Comparison of ENCODE assay signal across 8 cellular contexts in genomic region chrX:47523297-47523696, GRCh38. TPM values are rescaled to one million over a fixed set of nuclear protein-coding genes. Genes with fewer than 3 reads are reported as not detected.
DNase-seq lines count a peak whose midpoint lies in the region; ATAC-seq and TF ChIP-seq lines count a peak whose summit lies in the region.

No MANE protein-coding gene starts in this region.

- DNase-seq in ACHN (peak; percentile 61), NCI-H524 treated with DMSO at 0.1 percent for 48 hours (lab: John Stamatoyannopoulos, UW) (peak; percentile 21), dermis blood vessel endothelial cell (peak; percentile 80), lower leg skin (ENCODE audit: low spot score in 2 of 2) (peak; percentile 50 to 95)
- peak; percentile 66 to 70 for DNase-seq in activated CD4-positive, alpha-beta T cell treated with anti-CD3 and anti-CD28 coated beads, Interleukin-2, amount 50 U/mL, for 4 hours
- DNase-seq in stimulated activated CD4-positive, alpha-beta T cell treated with anti-CD3 and anti-CD28 coated beads, Interleukin-4, amount 100 ng/mL, for 4 hours: peak; percentile 67 to 78

- 1 to 18% methylated on average over 31 to 32 of the region's 33 CpGs for WGBS in lower leg skin, 2 donors

- intact Hi-C loops in lower leg skin (cut with DNase I; ENCODE audit: low total_unique reads): loop anchor here (10.0 kb wide), 1 partner anchor 328 kb away; the partner anchor contains the start of gene UBA1

- peak in 1 of 3 donors; percentile 18 for TF ChIP-seq CTCF in lower leg skin (IDR thresholded peaks at IDR 0.05)

- TF ChIP-seq POLR2A in lower leg skin (IDR thresholded peaks at IDR 0.05): no peak

- peak overlapping the region; percentile 25 for H3K4me3 ChIP-seq in lower leg skin (ENCODE audit: low read depth, poor library complexity, severe bottlenecking)

- in situ Hi-C loops in ACHN (cut with HindIII; ENCODE audit: low pct_ligation_motif_present, low pct_unique_long_range_greater_than_20kb, low sequenced_read_pairs): no loop called here

- ATAC-seq in GM18861 (IDR thresholded peaks at IDR 0.05; ENCODE audit: unreplicated experiment): peak; percentile 67
- peak; percentile 89 for ATAC-seq in HG03280 (IDR thresholded peaks at IDR 0.05; ENCODE audit: unreplicated experiment)

RNA-seq across cellular contexts. Expression of gene ARAF, which starts 37.7 kb away (rescaled TPM):
- total RNA-seq in dermis blood vessel endothelial cell (10.4 and 17.7 TPM in 2 replicates), lower leg skin (10 to 100 TPM; 26.8 to 46.4 (median 34.5) TPM)

RNA-seq across cellular contexts. Expression of gene ZNF41, which starts 40.3 kb away (rescaled TPM):
- total RNA-seq in dermis blood vessel endothelial cell (9.2 and 11.8 TPM in 2 replicates), lower leg skin (10 to 100 TPM in 2 of 4 donors, 1 to 10 TPM in 2; 4.6 to 12.9 (median 7.7) TPM)

RNA-seq across cellular contexts. Expression of gene TIMP1, which starts 58.9 kb away (rescaled TPM):
- total RNA-seq in dermis blood vessel endothelial cell: 66.4 and 102 TPM in 2 replicates
- 10 to 100 TPM; 27.5 to 82.1 (median 53.5) TPM for total RNA-seq in lower leg skin

Comparison
In these comparisons a context has a peak if more than half of its experiments do, and no peak if none do; other contexts are left out.
1. Peak in every context shown above with its lines: DNase-seq, ATAC-seq and H3K4me3 ChIP-seq.
2. DNase-seq: peak in every context shown above with its lines; median percentile 80 in dermis blood vessel endothelial cell; 72 in lower leg skin; 72 in stimulated activated CD4-positive, alpha-beta T cell treated with anti-CD3 and anti-CD28 coated beads, Interleukin-4, amount 100 ng/mL, for 4 hours; 68 in activated CD4-positive, alpha-beta T cell treated with anti-CD3 and anti-CD28 coated beads, Interleukin-2, amount 50 U/mL, for 4 hours; 61 in ACHN; 21 in NCI-H524 treated with DMSO at 0.1 percent for 48 hours.